ENCODE assay signal across 31 cellular contexts in genomic region chr2:15829985-15830384, GRCh38.
"Had no signal": no experiment of that assay in that cellular context is flagged by ENCODE, and none has a peak within 500 bp of the region (broad histone marks: within the 10 kb centered on the region; RNA-seq: fewer than 3 reads in every experiment).

No MANE protein-coding gene starts in this region.

- H3K36me3 ChIP-seq: adrenal gland, ascending aorta, brain microvascular endothelial cell, breast epithelium, cardiac muscle cell had no signal

- H3K27me3 ChIP-seq: adrenal gland, ascending aorta, body of pancreas, brain microvascular endothelial cell, breast epithelium, cardiac muscle cell had no signal

- ATAC-seq: activated naive CD4-positive, alpha-beta T cell treated with anti-CD3 and anti-CD28 coated beads, Interleukin-2, amount 50 U/mL, for 72 hours; activated naive CD8-positive, alpha-beta T cell treated with anti-CD3 and anti-CD28 coated beads, Interleukin-2, amount 50 U/mL, for 24 hours; activated T-cell treated with anti-CD3 and anti-CD28 coated beads, Interleukin-2, amount 50 U/mL, for 4 hours; activated T-cell treated with anti-CD3 and anti-CD28 coated beads, Interleukin-2, amount 50 U/mL, for 72 hours; activated T-helper 17 cell treated with anti-CD3 and anti-CD28 coated beads, Interleukin-2, amount 50 U/mL, for 72 hours; body of pancreas had no signal

- H3K4me3 ChIP-seq: adrenal gland, ascending aorta, body of pancreas, breast epithelium, cardiac muscle cell had no signal

- DNase-seq: activated effector memory CD4-positive, alpha-beta T cell treated with anti-CD3 and anti-CD28 coated beads, Interleukin-2, amount 50 U/mL, for 16 hours; activated effector memory CD4-positive, alpha-beta T cell treated with Interleukin-2 at 50 U/mL for 16 hours; activated gamma-delta T cell; activated gamma-delta T cell treated with Interleukin-2 at 50 U/mL for 16 hours; activated naive CD4-positive, alpha-beta T cell; activated naive CD4-positive, alpha-beta T cell treated with anti-CD3 and anti-CD28 coated beads for 36 hours; activated naive CD4-positive, alpha-beta T cell treated with anti-CD3 and anti-CD28 coated beads, Interleukin-2, amount 10 ng/mL, durations not matched to agents 7 days and 5 days; activated naive CD4-positive, alpha-beta T cell treated with anti-CD3 and anti-CD28 coated beads, Interleukin-2, amount 50 U/mL, for 16 hours; activated naive CD4-positive, alpha-beta T cell treated with Interleukin-2 at 50 U/mL for 16 hours; activated naive CD8-positive, alpha-beta T cell treated with anti-CD3 and anti-CD28 coated beads for 36 hours; activated naive CD8-positive, alpha-beta T cell treated with anti-CD3 and anti-CD28 coated beads, Interleukin-2, amount 10 ng/mL, durations not matched to agents 7 days and 5 days; activated naive CD8-positive, alpha-beta T cell treated with anti-CD3 and anti-CD28 coated beads, Interleukin-2, amount 50 U/mL, for 24 hours; activated T-cell treated with anti-CD3 and anti-CD28 coated beads, Interleukin-2, amount 50 U/mL, for 1 hour; activated T-cell treated with anti-CD3 and anti-CD28 coated beads, Interleukin-2, amount 50 U/mL, for 24 hours; activated T-cell treated with anti-CD3 and anti-CD28 coated beads, Interleukin-2, amount 50 U/mL, for 4 hours; activated T-cell treated with anti-CD3 and anti-CD28 coated beads, Interleukin-2, amount 50 U/mL, for 48 hours; activated T-cell treated with anti-CD3 and anti-CD28 coated beads, Interleukin-2, amount 50 U/mL, for 72 hours; adrenal gland; amniotic stem cell; amygdala; anterior cingulate cortex; body of pancreas; brain microvascular endothelial cell; caudate nucleus; central memory CD4-positive, alpha-beta T cell; cerebellar nuclear complex had no signal

- H3K9me3 ChIP-seq: adrenal gland, ascending aorta, body of pancreas, breast epithelium had no signal

- H3K4me1 ChIP-seq: adrenal gland, ascending aorta, body of pancreas, breast epithelium had no signal

- H3K27ac ChIP-seq: adrenal gland, ascending aorta, body of pancreas, brain microvascular endothelial cell, breast epithelium, cardiac muscle cell had no signal
